In the genomic region with DNA sequence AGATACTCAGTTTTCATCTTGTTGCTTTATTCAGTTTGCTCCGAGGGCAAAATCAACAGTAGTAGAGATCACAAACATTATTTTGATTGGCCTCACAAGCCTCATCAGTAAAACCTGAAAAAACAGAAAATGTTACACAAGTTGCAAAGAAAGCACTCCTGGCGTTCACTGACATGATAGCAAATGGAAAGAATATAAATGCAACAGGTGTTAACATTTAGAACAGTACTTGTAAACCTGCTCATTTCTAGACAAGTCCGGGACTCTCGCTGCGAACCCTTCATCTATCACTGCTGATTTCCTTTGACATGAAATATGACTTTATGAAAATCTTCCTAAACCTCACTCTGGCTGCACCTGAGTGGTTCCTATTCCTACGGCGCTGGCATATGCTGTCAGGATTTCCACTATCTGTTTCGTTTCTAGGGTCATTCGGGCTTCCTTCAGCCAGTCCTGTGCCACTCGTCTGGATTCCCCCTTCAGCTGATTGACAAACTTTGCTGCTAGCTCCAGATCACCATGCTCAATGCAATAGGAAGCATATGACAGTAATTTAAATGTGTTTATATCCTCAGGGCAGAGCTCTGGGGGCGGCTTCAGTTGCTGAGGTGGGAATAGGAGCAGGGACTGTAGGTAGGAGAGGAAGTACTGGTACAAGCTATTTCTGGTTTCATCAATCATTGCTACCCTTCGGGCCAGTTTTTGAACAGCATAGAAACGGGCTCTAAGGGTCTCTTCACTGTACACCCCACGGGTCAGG, we compare ENCODE assay signal across 1 cellular context.
TF ChIP-seq lines count a peak whose summit lies in the region.

No MANE protein-coding gene starts in this region.

TF ChIP-seq in HepG2, 621 proteins besides CTCF, POLR2A, EP300 and RAD21:
- TF ChIP-seq SP1 (IDR thresholded peaks at IDR 0.05) (no peak), SP1 (CRISPR knock-in tag; IDR thresholded peaks at IDR 0.05) (no peak), SSRP1 (CRISPR knock-in tag; IDR thresholded peaks at IDR 0.05) (peak; percentile 25; the same call in 1 of the 2 replicates), RBM22 (optimal IDR thresholded peaks at IDR 0.05; ENCODE audit: low read length) (peak; percentile 71), ZNF550 (CRISPR knock-in tag; IDR thresholded peaks at IDR 0.05; ENCODE audit: borderline replicate concordance) (no peak)
